In genomic region chr3:139388961-139389551, GRCh38 we compare ENCODE assay signal across 8 cellular contexts. TPM values are rescaled to one million over a fixed set of nuclear protein-coding genes. Genes with fewer than 3 reads are reported as not detected.
DNase-seq lines count a peak whose midpoint lies in the region; ATAC-seq and TF ChIP-seq lines count a peak whose summit lies in the region.

No MANE protein-coding gene starts in this region.

- H3K4me3 ChIP-seq in AG04450 (ENCODE audit: low read depth, low read length), result peak overlapping the region; percentile 94
- H3K4me3 ChIP-seq in skeletal muscle cell (ENCODE audit: low read depth, low read length), result peak overlapping the region; percentile 94

- DNase-seq in AG04450 (ENCODE audit: low read depth, low spot score) (no peak), HPDE6-E6E7 (ENCODE audit: extremely low spot score) (peak; percentile 12), glomerular endothelial cell (ENCODE audit: extremely low read depth, low read depth, low spot score) (peak; percentile 5), skeletal muscle cell (ENCODE audit: low read depth) (no peak), SHP77 treated with DMSO at 0.1 percent for 48 hours (lab: John Stamatoyannopoulos, UW) (no peak)
- no peak for DNase-seq in activated T-cell treated with anti-CD3 and anti-CD28 coated beads, Interleukin-2, amount 50 U/mL, for 24 hours

- H3K27me3 Mint-ChIP-seq in activated T-cell treated with anti-CD3 and anti-CD28 coated beads, Interleukin-2, amount 50 U/mL, for 24 hours, result no peaks in the 10 kb centered on the region

- H3K9me3 Mint-ChIP-seq in activated T-cell treated with anti-CD3 and anti-CD28 coated beads, Interleukin-2, amount 50 U/mL, for 24 hours, result no peaks in the 10 kb centered on the region

- no peaks in the 10 kb centered on the region for H3K9me3 ChIP-seq in AG04450 (ENCODE audit: control insufficient read depth, insufficient read depth, low read length)

- H3K27me3 ChIP-seq in AG04450 (ENCODE audit: control insufficient read depth, insufficient read depth, low read length), result no peaks in the 10 kb centered on the region

- peaks cover 49% of the 10 kb centered on the region for H3K4me1 Mint-ChIP-seq in activated T-cell treated with anti-CD3 and anti-CD28 coated beads, Interleukin-2, amount 50 U/mL, for 24 hours (ENCODE audit: low read depth)

- H3K4me3 Mint-ChIP-seq in activated T-cell treated with anti-CD3 and anti-CD28 coated beads, Interleukin-2, amount 50 U/mL, for 24 hours, result peak overlapping the region; percentile 90

- ATAC-seq in GM19023 (IDR thresholded peaks at IDR 0.05; ENCODE audit: unreplicated experiment) (peak; percentile 26), GM21367 (IDR thresholded peaks at IDR 0.05; ENCODE audit: unreplicated experiment) (no peak)

- CTCF ChIA-PET in AG04450 (lab: Charles Lee), result interaction anchor here (0.7 to 1.6 kb wide), 4 partner anchors 10 to 459 kb away, joined by 3 to 7 read pairs (median 4); no protein-coding TSS in a partner anchor

- H3K36me3 Mint-ChIP-seq in activated T-cell treated with anti-CD3 and anti-CD28 coated beads, Interleukin-2, amount 50 U/mL, for 24 hours (ENCODE audit: low read depth), result peaks cover 38% of the 10 kb centered on the region

- peak overlapping the region; percentile 93 for H3K27ac ChIP-seq in AG04450 (ENCODE audit: low read depth, low read length)

- peak overlapping the region; percentile 97 for H3K27ac Mint-ChIP-seq in activated T-cell treated with anti-CD3 and anti-CD28 coated beads, Interleukin-2, amount 50 U/mL, for 24 hours

- POLR2A ChIA-PET in AG04450 (lab: Yijun Ruan, JAX), result interaction anchor here (0.7 to 1.5 kb wide), 3 partner anchors 35 to 97 kb away, joined by 3 to 6 read pairs (median 3); no protein-coding TSS in a partner anchor

- TF ChIP-seq CTCF in AG04450 (IDR thresholded peaks at IDR 0.05; ENCODE audit: low read depth, low read length), result no peak

RNA-seq across cellular contexts. Expression of gene COPB2, which starts 0.4 kb away (rescaled TPM):
- 263 and 331 TPM in 2 replicates for polyA plus RNA-seq in AG04450 (2011; rRNA removed)
- polyA minus RNA-seq in AG04450 (2011; rRNA and poly(A)+ RNA removed), result 252 and 372 TPM in 2 replicates
- 120 and 127 TPM in 2 replicates for total RNA-seq in glomerular endothelial cell

RNA-seq across cellular contexts. Expression of gene MRPS22, which starts 45.2 kb away (rescaled TPM):
- polyA plus RNA-seq in AG04450 (2011; rRNA removed), result 50.1 and 68.4 TPM in 2 replicates
- polyA minus RNA-seq in AG04450 (2011; rRNA and poly(A)+ RNA removed), result 22.1 and 37.3 TPM in 2 replicates
- total RNA-seq in glomerular endothelial cell, result 48.5 and 61.3 TPM in 2 replicates

Comparison
In these comparisons a context has a peak if more than half of its experiments do, and no peak if none do; other contexts are left out.
1. DNase-seq: peak in HPDE6-E6E7 (single experiment) and glomerular endothelial cell (single experiment); none in AG04450 (single experiment), activated T-cell treated with anti-CD3 and anti-CD28 coated beads, Interleukin-2, amount 50 U/mL, for 24 hours (single experiment), skeletal muscle cell (single experiment) and SHP77 treated with DMSO at 0.1 percent for 48 hours (single experiment).